Comparison of ENCODE assay signal across 8 cellular contexts in genomic region chr17:42673885-42674754, GRCh38. TPM values are rescaled to one million over a fixed set of nuclear protein-coding genes. Genes with fewer than 3 reads are reported as not detected.
DNase-seq lines count a peak whose midpoint lies in the region; ATAC-seq and TF ChIP-seq lines count a peak whose summit lies in the region.

No MANE protein-coding gene starts in this region.

- dilution Hi-C loops in IMR-90 (cut with HindIII; ENCODE audit: low sequenced_read_pairs, unreplicated experiment) = no loop called here

- H3K4me1 Mint-ChIP-seq in stimulated activated naive B cell treated with anti-CD40 and anti-IgM and Interleukin-4, amounts not matched to agents 10 μg/mL and 1 μg/mL and 100 μg/mL, for 72 hours = peaks cover 37 to 72% of the 10 kb centered on the region in 2 donors

- 21% methylated on average over 6 of the region's 32 CpGs; no CpG with 5 or more reads in 1 of the 2 experiments for WGBS in IMR-90 (ENCODE audit: extremely low coverage in 2 of 2, insufficient read length in 1 of 2), 2 experiments

- peak overlapping the region; percentile 44 for H4K91ac ChIP-seq in IMR-90 (ENCODE audit: insufficient read depth, low read depth, low read length)

- TF ChIP-seq RAD21 in IMR-90 (IDR thresholded peaks at IDR 0.05; ENCODE audit: low read length) = peak; percentile 32

- peak overlapping the region; percentile 38 for H3K4ac ChIP-seq in IMR-90 (ENCODE audit: low read depth, low read length)

- H2AFZ ChIP-seq in IMR-90 (replicated peaks; ENCODE audit: low read length, poor library complexity) = peak overlapping the region; percentile 29

- ATAC-seq in IMR-90 (ENCODE audit: low read depth) (no peak), HG02885 (IDR thresholded peaks at IDR 0.05; ENCODE audit: poor library complexity, unreplicated experiment) (no peak)
- peak in 1 of 2 donors; percentile 19 for ATAC-seq in stimulated activated naive B cell treated with anti-CD40 and anti-IgM and Interleukin-4, amounts not matched to agents 10 μg/mL and 1 μg/mL and 100 μg/mL, for 72 hours (replicated peaks)

- H3K4me2 ChIP-seq in IMR-90 (ENCODE audit: low read depth, low read length) = peak overlapping the region; percentile 79

- peak overlapping the region; percentile 73 for H2AK9ac ChIP-seq in IMR-90 (replicated peaks; ENCODE audit: low read depth, low read length, poor library complexity)

- peak overlapping the region; percentile 35; the same call in 1 of the 2 replicates for H3K27ac ChIP-seq in IMR-90 (ENCODE audit: insufficient read depth, low read length)

- H3K4me3 ChIP-seq in IMR-90 (ENCODE audit: insufficient read depth, low read depth, low read length) = peak overlapping the region; percentile 14; the same call in 1 of the 2 replicates
- H3K4me3 ChIP-seq in iPS-15b (ENCODE audit: low read depth, low read length) = peak overlapping the region; percentile 79

- no peak for TF ChIP-seq POLR2A in IMR-90 (IDR thresholded peaks at IDR 0.05; ENCODE audit: low read depth, low read length)

- H3K27me3 ChIP-seq in IMR-90 (ENCODE audit: control insufficient read depth, insufficient read depth, low read length) (no peaks in the 10 kb centered on the region), iPS-15b (ENCODE audit: control insufficient read depth, insufficient read depth, low read length) (peaks cover 39% of the 10 kb centered on the region)

- H3K9me1 ChIP-seq in IMR-90 (ENCODE audit: insufficient read depth, low read length) = peaks cover 3% of the 10 kb centered on the region; the same call in 1 of the 2 replicates

- H3K23ac ChIP-seq in IMR-90 (ENCODE audit: low read depth, low read length) = peak overlapping the region; percentile 60; the same call in 1 of the 2 replicates

- intact Hi-C loops in IMR-90 (cut with micrococcal nuclease) = no loop called here

- H3K9me3 Mint-ChIP-seq in stimulated activated naive B cell treated with anti-CD40 and anti-IgM and Interleukin-4, amounts not matched to agents 10 μg/mL and 1 μg/mL and 100 μg/mL, for 72 hours = no peaks in the 10 kb centered on the region

- CTCF ChIA-PET in IMR-90 (lab: Yijun Ruan, JAX) = interaction anchor here (0.9 to 1.1 kb wide), 3 partner anchors 17 to 145 kb away, joined by 3 to 5 read pairs (median 3); no protein-coding TSS in a partner anchor

- POLR2A ChIA-PET in IMR-90 (lab: Charles Lee; ENCODE audit: unreplicated experiment) = no interaction called here

- H3K9me3 ChIP-seq in IMR-90 (ENCODE audit: control insufficient read depth, insufficient read depth, low read length) (no peaks in the 10 kb centered on the region), iPS-15b (ENCODE audit: control insufficient read depth, insufficient read depth, low read length) (no peaks in the 10 kb centered on the region)

- peak overlapping the region; percentile 33; the same call in 1 of the 2 replicates for H3K14ac ChIP-seq in IMR-90 (replicated peaks; ENCODE audit: low read depth, low read length)

- H2BK20ac ChIP-seq in IMR-90 (ENCODE audit: low read depth, low read length) = peak overlapping the region; percentile 2; the same call in 1 of the 2 replicates

- in situ Hi-C loops in IMR-90 (cut with MboI; ENCODE audit: low sequenced_read_pairs) = no loop called here

- DNase-seq in Daoy (ENCODE audit: low read depth) (peak; percentile 52), IMR-90 (peak; percentile 50), amniotic epithelial cell (ENCODE audit: low read depth) (peak; percentile 69), NCI-H1105 (lab: John Stamatoyannopoulos, UW) (no peak), HPDE6-E6E7 (ENCODE audit: extremely low spot score) (no peak)
- peak; percentile 44 for DNase-seq in stimulated activated naive B cell treated with anti-CD40 and anti-IgM and Interleukin-4, amounts not matched to agents 10 μg/mL and 1 μg/mL and 100 μg/mL, for 72 hours

- H4K5ac ChIP-seq in IMR-90 (ENCODE audit: low read depth, low read length) = no peak overlapping the region

- peak overlapping the region; percentile 65 to 75 for H3K4me3 Mint-ChIP-seq in stimulated activated naive B cell treated with anti-CD40 and anti-IgM and Interleukin-4, amounts not matched to agents 10 μg/mL and 1 μg/mL and 100 μg/mL, for 72 hours

- no TSS peak for BruUV-seq in IMR-90 (replicated peaks; lab: Mats Ljungman, UMichigan)

- H3K36me3 ChIP-seq in IMR-90 (ENCODE audit: control insufficient read depth, insufficient read depth, low read length) (peaks cover 40% of the 10 kb centered on the region), iPS-15b (ENCODE audit: control insufficient read depth, insufficient read depth, low read length) (peaks cover 13% of the 10 kb centered on the region)

- no peak overlapping the region; the same call in 1 of the 2 replicates for H3K9ac ChIP-seq in IMR-90 (ENCODE audit: low read depth, low read length)
- no peak overlapping the region for H3K9ac ChIP-seq in iPS-15b (ENCODE audit: low read depth, low read length)

- peak overlapping the region in 1 of 2 experiments; percentile 15; a peak in 1 of 4 replicates for H4K8ac ChIP-seq in IMR-90 (ENCODE audit: low read depth in 2 of 2, low read length in 2 of 2)

- H3K27ac Mint-ChIP-seq in stimulated activated naive B cell treated with anti-CD40 and anti-IgM and Interleukin-4, amounts not matched to agents 10 μg/mL and 1 μg/mL and 100 μg/mL, for 72 hours = peak overlapping the region; percentile 62

- H4K20me1 ChIP-seq in IMR-90 (ENCODE audit: insufficient read depth, low read length) = peaks cover 34% of the 10 kb centered on the region

- no peak overlapping the region for H3K56ac ChIP-seq in IMR-90 (ENCODE audit: extremely low read depth, insufficient read depth, low read length)

- H2AK5ac ChIP-seq in IMR-90 (ENCODE audit: low read depth, low read length) = peak overlapping the region; percentile 83

- H2BK120ac ChIP-seq in IMR-90 (ENCODE audit: low read depth, low read length) = peak overlapping the region; percentile 44

- no peak overlapping the region for H2BK5ac ChIP-seq in IMR-90 (ENCODE audit: low read depth, low read length, poor library complexity, severe bottlenecking)

- H3K18ac ChIP-seq in IMR-90 (ENCODE audit: low read depth, low read length) = no peak overlapping the region; the same call in 1 of the 2 replicates

- H3K27me3 Mint-ChIP-seq in stimulated activated naive B cell treated with anti-CD40 and anti-IgM and Interleukin-4, amounts not matched to agents 10 μg/mL and 1 μg/mL and 100 μg/mL, for 72 hours = peaks cover 36 to 68% of the 10 kb centered on the region in 2 donors

- peaks cover 14 to 70% of the 10 kb centered on the region in 2 experiments; a peak in 3 of 4 replicates for H3K79me1 ChIP-seq in IMR-90 (ENCODE audit: low read depth in 1 of 2, low read length in 2 of 2)

- peak; percentile 53 for TF ChIP-seq CTCF in IMR-90 (conservative IDR thresholded peaks at IDR 0.05; ENCODE audit: low read depth, low read length)

- peaks cover 21% of the 10 kb centered on the region for H3K4me1 ChIP-seq in IMR-90 (ENCODE audit: control insufficient read depth, insufficient read depth, low read length)
- peaks cover 13% of the 10 kb centered on the region for H3K4me1 ChIP-seq in iPS-15b (ENCODE audit: control insufficient read depth, insufficient read depth, low read length)

- peaks cover 3 to 6% of the 10 kb centered on the region in 2 donors for H3K36me3 Mint-ChIP-seq in stimulated activated naive B cell treated with anti-CD40 and anti-IgM and Interleukin-4, amounts not matched to agents 10 μg/mL and 1 μg/mL and 100 μg/mL, for 72 hours

- 0 out of 3 replicates have a peak overlapping the region, but pooled peaks have one; percentile 20 for H2BK15ac ChIP-seq in IMR-90 (ENCODE audit: low read depth, low read length)

TF ChIP-seq in IMR-90, 13 proteins besides CTCF, POLR2A, EP300 and RAD21:
- TF ChIP-seq RCOR1 (IDR thresholded peaks at IDR 0.05; ENCODE audit: insufficient replicate concordance, low read length) (no peak), CEBPB (IDR thresholded peaks at IDR 0.05; ENCODE audit: low read depth, low read length) (peak; percentile 94), MAZ (IDR thresholded peaks at IDR 0.05; ENCODE audit: borderline replicate concordance, low read depth, low read length) (peak; percentile 28; the same call in 1 of the 2 replicates), USF2 (IDR thresholded peaks at IDR 0.05; ENCODE audit: low read depth, low read length) (no peak)

RNA-seq across cellular contexts. Expression of gene PLEKHH3, which starts 2.7 kb away (rescaled TPM):
- total RNA-seq in Daoy (2014; rRNA removed; shearing (Covaris generic)) = 2.5 and 8.9 TPM in 2 replicates
- total RNA-seq in IMR-90 (2012; rRNA removed) = 2.5 and 2.9 TPM in 2 replicates
- polyA plus RNA-seq in IMR-90 (2012; rRNA removed) = 10.5 and 13.2 TPM in 2 replicates
- polyA plus RNA-seq in IMR-90 (2012; cell fraction: cytosol; rRNA removed) = 10.2 and 13.4 TPM in 2 replicates
- polyA plus RNA-seq in IMR-90 (2012; cell fraction: nucleus; rRNA removed; ENCODE audit: low replicate concordance) = 19.1 and 48.9 TPM in 2 replicates

RNA-seq across cellular contexts. Expression of gene CCR10, which starts 7.5 kb away (rescaled TPM):
- total RNA-seq in Daoy (2014; rRNA removed; shearing (Covaris generic)) = 0.29 TPM in 1 of 2 replicates, not detected in the other
- total RNA-seq in IMR-90 (2012; rRNA removed) = 0.36 and 0.56 TPM in 2 replicates
- polyA plus RNA-seq in IMR-90 (2012; rRNA removed) = 2.4 and 3.0 TPM in 2 replicates
- 2.4 and 5.9 TPM in 2 replicates for polyA plus RNA-seq in IMR-90 (2012; cell fraction: cytosol; rRNA removed)
- polyA plus RNA-seq in IMR-90 (2012; cell fraction: nucleus; rRNA removed; ENCODE audit: low replicate concordance) = 6.1 and 16.6 TPM in 2 replicates

RNA-seq across cellular contexts. Expression of gene CNTNAP1, which starts 8.2 kb away (rescaled TPM):
- 2.1 and 7.4 TPM in 2 replicates for total RNA-seq in Daoy (2014; rRNA removed; shearing (Covaris generic))
- total RNA-seq in IMR-90 (2012; rRNA removed) = 10.6 and 12.2 TPM in 2 replicates
- 72.2 and 77.0 TPM in 2 replicates for polyA plus RNA-seq in IMR-90 (2012; rRNA removed)
- polyA plus RNA-seq in IMR-90 (2012; cell fraction: cytosol; rRNA removed) = 58.1 and 68.2 TPM in 2 replicates
- 165 and 241 TPM in 2 replicates for polyA plus RNA-seq in IMR-90 (2012; cell fraction: nucleus; rRNA removed; ENCODE audit: low replicate concordance)

RNA-seq across cellular contexts. Expression of gene TUBG2, which starts 15.0 kb away (rescaled TPM):
- 5.8 and 9.0 TPM in 2 replicates for total RNA-seq in Daoy (2014; rRNA removed; shearing (Covaris generic))
- 3.3 and 3.6 TPM in 2 replicates for total RNA-seq in IMR-90 (2012; rRNA removed)
- polyA plus RNA-seq in IMR-90 (2012; rRNA removed) = 19.4 and 24.6 TPM in 2 replicates
- polyA plus RNA-seq in IMR-90 (2012; cell fraction: cytosol; rRNA removed) = 12.0 and 21.3 TPM in 2 replicates
- 102 and 132 TPM in 2 replicates for polyA plus RNA-seq in IMR-90 (2012; cell fraction: nucleus; rRNA removed; ENCODE audit: low replicate concordance)

Comparison
In these comparisons a context has a peak if more than half of its experiments do, and no peak if none do; other contexts are left out.
1. DNase-seq: peak in Daoy (single experiment), IMR-90 (single experiment), amniotic epithelial cell (single experiment) and stimulated activated naive B cell treated with anti-CD40 and anti-IgM and Interleukin-4, amounts not matched to agents 10 μg/mL and 1 μg/mL and 100 μg/mL, for 72 hours (single experiment); none in NCI-H1105 (single experiment) and HPDE6-E6E7 (single experiment).